ENCODE assay signal across 23 cellular contexts in genomic region chr18:40088130-40088529, GRCh38.
DNase-seq lines count a peak whose midpoint lies in the region; ATAC-seq, FAIRE-seq and TF ChIP-seq lines count a peak whose summit lies in the region.
"Had no signal": no experiment of that assay in that cellular context is flagged by ENCODE, and none has a peak within 500 bp of the region (broad histone marks: within the 10 kb centered on the region; RNA-seq: fewer than 3 reads in every experiment).

No MANE protein-coding gene starts in this region.

- no peaks in the 10 kb centered on the region for H3F3A ChIP-seq in GM23248 (ENCODE audit: insufficient read depth)

- H2BK120ac ChIP-seq in H1 (replicated peaks; ENCODE audit: low read depth, low read length) = no peak overlapping the region

- CTCF ChIA-PET in H1 (lab: Charles Lee; ENCODE audit: partially characterized antibody) = no interaction called here

- TF ChIP-seq POLR2A in H1 (IDR thresholded peaks at IDR 0.05; ENCODE audit: control extremely low read depth in 1 of 2, low read depth in 2 of 2, low read length in 2 of 2) (no peak), lower leg skin (IDR thresholded peaks at IDR 0.05) (no peak)

- H4K20me1 ChIP-seq in GM23248 (ENCODE audit: insufficient read depth) (no peaks in the 10 kb centered on the region), H1 (replicated peaks in 1 of 2; ENCODE audit: control insufficient read depth in 1 of 2, insufficient read depth in 2 of 2, low read length in 2 of 2) (no peaks in the 10 kb centered on the region)

- H3K23ac ChIP-seq in H1 (ENCODE audit: insufficient read length) = no peak overlapping the region

- no peak overlapping the region for H3K9ac ChIP-seq in GM23248
- no peak overlapping the region for H3K9ac ChIP-seq in H1 (replicated peaks in 1 of 4; ENCODE audit: extremely low read depth in 1 of 4, low read depth in 3 of 4, low read length in 3 of 4)

- TF ChIP-seq CTCF in H1 (IDR thresholded peaks at IDR 0.05; ENCODE audit: control extremely low read depth in 1 of 3, insufficient read depth in 1 of 3, low read depth in 1 of 3, low read length in 3 of 3) (no peak), psoas muscle (IDR thresholded peaks at IDR 0.05) (no peak), lower leg skin (IDR thresholded peaks at IDR 0.05) (no peak)

- H3K9me2 ChIP-seq in GM23248 (ENCODE audit: insufficient read depth) = no peaks in the 10 kb centered on the region

- no peak for FAIRE-seq in H1 (lab: Jason Lieb, UNC)
- FAIRE-seq: GM19239, keratinocyte had no signal

- 38 to 39% methylated on average over 3 of the region's 3 CpGs for WGBS in GM23248 (ENCODE audit: low coverage in 1 of 2, low lambda C conversion rate in 2 of 2, missing lambda C conversion rate in 2 of 2), 2 experiments
- 84% methylated on average over 3 of the region's 3 CpGs; no CpG with 5 or more reads in 1 of the 2 experiments for WGBS in H1 (ENCODE audit: extremely low coverage in 1 of 2, insufficient coverage in 1 of 2, insufficient read length in 1 of 2, insufficient replicate concordance in 2 of 2, low coverage in 1 of 2, low lambda C conversion rate in 2 of 2, missing lambda C conversion rate in 1 of 2), 2 experiments
- 28 to 33% (median 32%) methylated on average over 3 of the region's 3 CpGs for WGBS in psoas muscle, 3 donors
- WGBS in lower leg skin, 2 donors = 75 to 80% methylated on average over 3 of the region's 3 CpGs

- no peak overlapping the region for H2AK5ac ChIP-seq in H1 (ENCODE audit: low read depth, low read length)

- no peak overlapping the region for H2BK5ac ChIP-seq in H1 (ENCODE audit: low read depth, low read length)

- H2AFZ ChIP-seq in GM23248 = peak overlapping the region; percentile 60
- peak overlapping the region; percentile 80 for H2AFZ ChIP-seq in H1 (ENCODE audit: low read length)

- H2BK20ac ChIP-seq in H1 (ENCODE audit: low read length) = no peak overlapping the region

- no peak overlapping the region for H4K8ac ChIP-seq in H1 (ENCODE audit: extremely low read depth, insufficient read depth, low read length)

- no peak for TF ChIP-seq RAD21 in H1 (IDR thresholded peaks at IDR 0.05 in 1 of 2, conservative IDR thresholded peaks at IDR 0.05 in 1 of 2; ENCODE audit: low read depth in 2 of 2, low read length in 2 of 2)

- peaks cover 7% of the 10 kb centered on the region; the same call in 1 of the 2 replicates for H3K27me3 ChIP-seq in GM23248 (replicated peaks; ENCODE audit: insufficient read depth)
- H3K27me3 ChIP-seq in H1 (replicated peaks in 1 of 4; ENCODE audit: control insufficient read depth in 3 of 4, extremely low read depth in 1 of 4, insufficient read depth in 3 of 4, low read length in 3 of 4) = no peaks in the 10 kb centered on the region; a peak in 1 of 7 replicates
- H3K27me3 ChIP-seq in psoas muscle (ENCODE audit: insufficient read depth in 3 of 3, low read length in 2 of 3) = no peaks in the 10 kb centered on the region
- H3K27me3 ChIP-seq: esophagus squamous epithelium, stomach had no signal

- no peaks in the 10 kb centered on the region for H3K4me1 ChIP-seq in GM23248 (ENCODE audit: insufficient read depth)
- no peaks in the 10 kb centered on the region; a peak in 1 of 7 replicates for H3K4me1 ChIP-seq in H1 (replicated peaks in 1 of 4; ENCODE audit: control insufficient read depth in 3 of 4, insufficient read depth in 4 of 4, low read length in 3 of 4)
- no peaks in the 10 kb centered on the region for H3K4me1 ChIP-seq in psoas muscle
- H3K4me1 ChIP-seq: esophagus squamous epithelium, stomach had no signal

- H3K4me2 ChIP-seq in GM23248 (ENCODE audit: unreplicated experiment) = no peak overlapping the region
- H3K4me2 ChIP-seq in H1 (ENCODE audit: insufficient read depth in 1 of 2, low read depth in 2 of 2, low read length in 2 of 2) = no peak overlapping the region; a peak in 1 of 4 replicates

- intact Hi-C loops in psoas muscle (cut with DNase I) = no loop called here
- intact Hi-C loops in lower leg skin (cut with DNase I; ENCODE audit: low total_unique reads) = no loop called here

- H4K5ac ChIP-seq in H1 (ENCODE audit: insufficient read length, low read depth, low read length) = no peak overlapping the region

- no peak overlapping the region for H3K4ac ChIP-seq in H1 (replicated peaks; ENCODE audit: insufficient read length, low read depth, low read length)

- H3K27ac ChIP-seq in GM23248 (no peak overlapping the region), H1 (ENCODE audit: low read depth, low read length) (no peak overlapping the region), psoas muscle (no peak overlapping the region)
- H3K27ac ChIP-seq: esophagus squamous epithelium, SK-N-MC, stomach had no signal

- no peak overlapping the region for H2BK12ac ChIP-seq in H1 (ENCODE audit: low read depth, low read length)

- peak overlapping the region; percentile 32 for H4K91ac ChIP-seq in H1 (replicated peaks; ENCODE audit: insufficient read length, low read length)

- TF ChIP-seq EP300 in H1 (IDR thresholded peaks at IDR 0.05; ENCODE audit: borderline replicate concordance in 1 of 2, low read depth in 2 of 2, low read length in 2 of 2) = no peak

- H3K4me3 ChIP-seq in GM23248 = no peak overlapping the region
- no peak overlapping the region for H3K4me3 ChIP-seq in H1 (ENCODE audit: extremely low read depth in 1 of 4, insufficient read depth in 2 of 4, low read depth in 3 of 4, low read length in 4 of 4)
- H3K4me3 ChIP-seq in psoas muscle = peak overlapping the region; percentile 16
- no peak overlapping the region for H3K4me3 ChIP-seq in lower leg skin (ENCODE audit: low read depth, poor library complexity, severe bottlenecking)
- H3K4me3 ChIP-seq: esophagus squamous epithelium, SK-N-MC, stomach had no signal

- H3K56ac ChIP-seq in H1 (replicated peaks; ENCODE audit: insufficient read length, low read depth, low read length) = no peak overlapping the region

- H3K14ac ChIP-seq in H1 (ENCODE audit: insufficient read length) = no peak overlapping the region

- DNase-seq in GM23248 = no peak
- DNase-seq in NCI-H2227 (lab: John Stamatoyannopoulos, UW; ENCODE audit: unreplicated experiment) = peak; percentile 17
- DNase-seq in H1 (ENCODE audit: low read depth in 1 of 2, low spot score in 2 of 2) = no peak
- DNase-seq in psoas muscle = no peak
- DNase-seq in NK-92 (lab: John Stamatoyannopoulos, UW; ENCODE audit: unreplicated experiment) = no peak
- DNase-seq in lower leg skin (ENCODE audit: low spot score in 2 of 2) = no peak
- DNase-seq in amygdala (lab: John Stamatoyannopoulos, UW) = no peak
- DNase-seq: activated CD4-positive, alpha-beta T cell treated with anti-CD3 and anti-CD28 coated beads for 36 hours; activated gamma-delta T cell; CD4-positive, alpha-beta T cell; EL; endodermal cell; esophagus squamous epithelium; NCI-H2171; NCI-H69; RPMI8226; stimulated activated CD8-positive, alpha-beta memory T cell treated with anti-CD3 and anti-CD28 coated beads, Interleukin-4, amount 100 ng/mL, for 48 hours; stomach; trophoblast cell had no signal

- no peaks in the 10 kb centered on the region for H3K23me2 ChIP-seq in H1 (ENCODE audit: low read depth, low read length)

- in situ Hi-C loops in GM23248 (cut with MboI) = no loop called here

- no peak overlapping the region for H2BK15ac ChIP-seq in H1 (ENCODE audit: low read length)

- no peaks in the 10 kb centered on the region for H3K9me3 ChIP-seq in GM23248 (ENCODE audit: low read depth)
- no peaks in the 10 kb centered on the region for H3K9me3 ChIP-seq in H1 (ENCODE audit: insufficient read depth in 2 of 2, low read depth in 1 of 2, low read length in 1 of 2)
- no peaks in the 10 kb centered on the region for H3K9me3 ChIP-seq in psoas muscle
- H3K9me3 ChIP-seq: esophagus squamous epithelium, stomach had no signal

- ATAC-seq in psoas muscle (no peak), GM21526 (IDR thresholded peaks at IDR 0.05; ENCODE audit: low FRiP score, unreplicated experiment) (no peak)
- ATAC-seq: activated CD4-positive, alpha-beta T cell treated with anti-CD3 and anti-CD28 coated beads for 36 hours had no signal

- no peaks in the 10 kb centered on the region for H3K79me1 ChIP-seq in H1 (ENCODE audit: low read depth, low read length)

- POLR2A ChIA-PET in H1 (lab: Charles Lee; ENCODE audit: partially characterized antibody) = no interaction called here

- H3K18ac ChIP-seq in H1 (ENCODE audit: extremely low read depth, low read length) = no peak overlapping the region

- no peaks in the 10 kb centered on the region for H3K36me3 ChIP-seq in GM23248 (ENCODE audit: low read depth)
- no peaks in the 10 kb centered on the region for H3K36me3 ChIP-seq in H1 (ENCODE audit: control insufficient read depth in 2 of 4, insufficient read depth in 4 of 4, low read length in 3 of 4)
- no peaks in the 10 kb centered on the region for H3K36me3 ChIP-seq in psoas muscle (ENCODE audit: insufficient read depth in 1 of 2, low read depth in 1 of 2)
- H3K36me3 ChIP-seq: esophagus squamous epithelium, stomach had no signal

- H3K79me2 ChIP-seq in GM23248 (ENCODE audit: insufficient read depth) (no peaks in the 10 kb centered on the region), H1 (ENCODE audit: control insufficient read depth in 1 of 2, insufficient read depth in 2 of 2, low read length in 2 of 2) (no peaks in the 10 kb centered on the region)

TF ChIP-seq in H1, 55 proteins besides CTCF, POLR2A, EP300 and RAD21 (continues in another document):
- TF ChIP-seq BRCA1 (IDR thresholded peaks at IDR 0.05; ENCODE audit: low read depth, low read length) = no peak
